ENCODE assay signal across 5 cellular contexts in genomic region chr4:49262786-49263185, GRCh38.
DNase-seq lines count a peak whose midpoint lies in the region; ATAC-seq, FAIRE-seq and TF ChIP-seq lines count a peak whose summit lies in the region.
"Not testable (repeated sequence)": the region's sequence is repeated elsewhere in the genome, so short reads cannot be mapped to it uniquely, and the experiment has no call there.

No MANE protein-coding gene starts in this region.

- not testable (repeated sequence) for H2AFZ ChIP-seq in SK-N-SH (ENCODE audit: low read depth); K562 (ENCODE audit: low read depth, low read length)

- not testable (repeated sequence) for H4K20me1 ChIP-seq in SK-N-SH (ENCODE audit: insufficient read depth); K562 (replicated peaks; ENCODE audit: control insufficient read depth, insufficient read depth, low read length)

- not testable (repeated sequence) for ATAC-seq in A549, K562

- not testable (repeated sequence) for H3K4me3 ChIP-seq in A549; HEK293 (ENCODE audit: low read depth, low read length); NB4 (ENCODE audit: low read depth, low read length); SK-N-SH (ENCODE audit: low read depth in 2 of 2, low read length in 1 of 2); K562

- H3K27ac ChIP-seq in A549; HEK293 (ENCODE audit: extremely low read depth, low read depth, low read length); SK-N-SH (ENCODE audit: low read depth in 2 of 2, low read length in 1 of 2); K562 (ENCODE audit: extremely low read depth, low read depth, low read length): not testable (repeated sequence)

- not testable (repeated sequence) for H3K9me3 ChIP-seq in A549; HEK293 (ENCODE audit: control insufficient read depth, insufficient read depth, low read depth, low read length); SK-N-SH; K562 (replicated peaks; ENCODE audit: control insufficient read depth, insufficient read depth, low read depth, low read length)

- POLR2A ChIA-PET in A549 (lab: Yijun Ruan, JAX); HEK293 (lab: Yijun Ruan, JAX); SK-N-SH (lab: Yijun Ruan, JAX); K562 (lab: Yijun Ruan, JAX): not testable (repeated sequence)

- H3K4me2 ChIP-seq in A549; SK-N-SH; K562 (ENCODE audit: insufficient read depth, low read length): not testable (repeated sequence)

- CTCF ChIA-PET in A549 (lab: Yijun Ruan, JAX); HEK293 (lab: Yijun Ruan, JAX); SK-N-SH (lab: Yijun Ruan, JAX); K562 (lab: Yijun Ruan, JAX; ENCODE audit: low intra/inter-chr PET ratio): not testable (repeated sequence)

- H3K27me3 ChIP-seq in SK-N-SH (ENCODE audit: insufficient read depth); K562 (ENCODE audit: control insufficient read depth in 2 of 2, insufficient read depth in 2 of 2, low read length in 2 of 2): not testable (repeated sequence)

- not testable (repeated sequence) for H3K79me2 ChIP-seq in SK-N-SH (ENCODE audit: insufficient read depth); K562 (ENCODE audit: control insufficient read depth, insufficient read depth, low read length)

- FAIRE-seq in A549 (lab: Jason Lieb, UNC); K562 (lab: Jason Lieb, UNC): not testable (repeated sequence)

- not testable (repeated sequence) for H3K36me3 ChIP-seq in HEK293 (ENCODE audit: control insufficient read depth in 2 of 2, insufficient read depth in 1 of 2, low read length in 2 of 2); SK-N-SH (replicated peaks in 1 of 2; ENCODE audit: control insufficient read depth in 1 of 2, insufficient read depth in 2 of 2, low read length in 1 of 2); K562 (ENCODE audit: control insufficient read depth, insufficient read depth, low read length)

- not testable (repeated sequence) for H3K9me1 ChIP-seq in K562 (ENCODE audit: control insufficient read depth, insufficient read depth, low read length)

- not testable (repeated sequence) for H3K4me1 ChIP-seq in A549; HEK293 (ENCODE audit: control insufficient read depth, insufficient read depth, low read length); SK-N-SH (ENCODE audit: control insufficient read depth in 1 of 2, insufficient read depth in 2 of 2, low read depth in 1 of 2, low read length in 1 of 2); K562 (replicated peaks in 1 of 2; ENCODE audit: control insufficient read depth in 2 of 2, insufficient read depth in 2 of 2, low read length in 2 of 2)

- not testable (repeated sequence) for TF ChIP-seq CTCF in A549 (IDR thresholded peaks at IDR 0.05); HEK293 (tag by site-specific recombination; IDR thresholded peaks at IDR 0.05); NB4 (IDR thresholded peaks at IDR 0.05; ENCODE audit: low read depth, low read length); SK-N-SH (IDR thresholded peaks at IDR 0.05); K562 (IDR thresholded peaks at IDR 0.05 in 2 of 3, conservative IDR thresholded peaks at IDR 0.05 in 1 of 3; ENCODE audit: insufficient read depth in 2 of 3, low read depth in 1 of 3, low read length in 3 of 3)

- not testable (repeated sequence) for TF ChIP-seq EP300 in A549 (IDR thresholded peaks at IDR 0.05); SK-N-SH (IDR thresholded peaks at IDR 0.05; ENCODE audit: borderline replicate concordance in 1 of 2, low read depth in 1 of 2, low read length in 1 of 2); K562 (IDR thresholded peaks at IDR 0.05; ENCODE audit: low read length)

- not testable (repeated sequence) for TF ChIP-seq POLR2A in A549 (IDR thresholded peaks at IDR 0.05; ENCODE audit: low read length); NB4 (IDR thresholded peaks at IDR 0.05; ENCODE audit: extremely low read depth, insufficient read length); K562 (conservative IDR thresholded peaks at IDR 0.05)

- DNase-seq in A549 (ENCODE audit: low read depth in 1 of 2, low spot score in 1 of 2); SK-N-SH; K562 (ENCODE audit: extremely low read depth in 1 of 4, low spot score in 3 of 4): not testable (repeated sequence)
- peak; percentile 0 for DNase-seq in NB4 (ENCODE audit: low read depth)

- intact Hi-C loops in K562 (cut with micrococcal nuclease) = not testable (repeated sequence)

- in situ Hi-C loops in K562 (cut with MboI) = not testable (repeated sequence)

- H3K9me2 ChIP-seq in SK-N-SH = not testable (repeated sequence)

- not testable (repeated sequence) for H3K9ac ChIP-seq in SK-N-SH; K562 (ENCODE audit: insufficient read depth in 1 of 2, low read depth in 2 of 2, low read length in 2 of 2)

- not testable (repeated sequence) for TF ChIP-seq RAD21 in A549 (conservative IDR thresholded peaks at IDR 0.05 in 1 of 2, IDR thresholded peaks at IDR 0.05 in 1 of 2); SK-N-SH (IDR thresholded peaks at IDR 0.05; ENCODE audit: low read length); K562 (CRISPR knock-in tag; conservative IDR thresholded peaks at IDR 0.05 in 1 of 2, IDR thresholded peaks at IDR 0.05 in 1 of 2)

- not testable (repeated sequence) for BruUV-seq in K562 (replicated peaks; lab: Mats Ljungman, UMichigan)

- WGBS in A549 (ENCODE audit: missing lambda C conversion rate) = 3% methylated on average over 2 of the region's 2 CpGs
- WGBS in SK-N-SH (ENCODE audit: low lambda C conversion rate) = 15% methylated on average over 2 of the region's 2 CpGs
- 8% methylated on average over 1 of the region's 2 CpGs for WGBS in K562 (ENCODE audit: insufficient coverage, low coverage, missing lambda C conversion rate)

- not testable (repeated sequence) for H3F3A ChIP-seq in SK-N-SH (replicated peaks; ENCODE audit: insufficient read depth)

TF ChIP-seq in K562, 482 proteins besides CTCF, POLR2A, EP300 and RAD21:
- peak; percentile 70; the same call in 1 of the 2 replicates for TF ChIP-seq MIER1 (IDR thresholded peaks at IDR 0.05; ENCODE audit: low read depth)
- TF ChIP-seq EHMT2 (IDR thresholded peaks at IDR 0.05) = peak; percentile 52; the same call in 1 of the 2 replicates
